8 cellular contexts compared by ENCODE assay signal in the genomic region with DNA sequence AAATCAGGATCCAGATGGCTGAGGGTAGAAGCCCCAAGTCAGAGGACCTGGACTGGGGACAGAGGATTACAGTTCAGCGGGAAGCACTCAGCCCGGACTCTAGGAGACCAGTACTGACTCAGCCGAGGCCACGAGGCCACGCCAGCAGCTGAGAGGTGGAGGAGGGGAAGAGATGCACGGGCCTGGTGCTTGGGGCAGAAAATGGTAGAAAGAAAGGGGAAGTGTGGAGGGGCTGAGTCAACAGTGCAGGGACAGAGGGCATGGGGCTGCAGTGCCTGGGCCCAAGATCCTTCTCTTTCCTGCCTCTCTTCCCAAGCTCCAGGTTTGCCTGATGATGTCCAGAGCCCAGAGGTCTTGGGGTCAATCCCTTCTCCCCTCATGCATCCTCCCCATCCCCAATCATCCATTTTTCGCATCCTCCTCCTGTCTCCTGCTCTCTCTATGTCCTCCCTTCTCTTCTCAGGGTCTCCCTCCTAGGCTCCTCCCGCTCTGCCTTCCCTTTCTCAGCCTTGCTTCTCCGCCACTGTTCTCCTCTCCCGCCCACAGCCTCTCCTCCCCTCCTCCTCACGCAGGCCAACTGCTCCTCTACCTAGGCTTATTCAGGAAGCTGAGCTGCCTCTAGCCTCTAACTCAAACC. TPM values are rescaled to one million over a fixed set of nuclear protein-coding genes. Genes with fewer than 3 reads are reported as not detected.
DNase-seq lines count a peak whose midpoint lies in the region; ATAC-seq and TF ChIP-seq lines count a peak whose summit lies in the region.

No MANE protein-coding gene starts in this region.

- H3K4me1 ChIP-seq in Loucy (ENCODE audit: insufficient read depth, low read length, poor library complexity, severe bottlenecking) = peaks cover 83% of the 10 kb centered on the region
- H3K4me1 ChIP-seq in gastroesophageal sphincter = peaks cover 20 to 100% (median 87%) of the 10 kb centered on the region in 3 donors

- no peak for TF ChIP-seq POLR2A in gastroesophageal sphincter (IDR thresholded peaks at IDR 0.05)

- peak overlapping the region; percentile 89 for H3K4me2 ChIP-seq in Loucy (ENCODE audit: low read depth, low read length, poor library complexity, severe bottlenecking)

- H3K4me1 Mint-ChIP-seq in activated T-cell treated with anti-CD3 and anti-CD28 coated beads, Interleukin-2, amount 50 U/mL, for 4 hours (ENCODE audit: low read depth) = peaks cover 93% of the 10 kb centered on the region
- peaks cover 84% of the 10 kb centered on the region for H3K4me1 Mint-ChIP-seq in activated CD8-positive, alpha-beta memory T cell treated with anti-CD3 and anti-CD28 coated beads, Interleukin-2, amount 10 ng/mL, durations not matched to agents 7 days and 5 days
- H3K4me1 Mint-ChIP-seq in osteocyte (ENCODE audit: unreplicated experiment) = peaks cover 75% of the 10 kb centered on the region

- H4K20me1 ChIP-seq in Loucy (ENCODE audit: insufficient read depth, low read length, poor library complexity, severe bottlenecking) = peaks cover 99% of the 10 kb centered on the region

- peak overlapping the region; percentile 71 for H3K4me3 Mint-ChIP-seq in activated T-cell treated with anti-CD3 and anti-CD28 coated beads, Interleukin-2, amount 50 U/mL, for 4 hours
- H3K4me3 Mint-ChIP-seq in activated CD8-positive, alpha-beta memory T cell treated with anti-CD3 and anti-CD28 coated beads, Interleukin-2, amount 10 ng/mL, durations not matched to agents 7 days and 5 days = peak overlapping the region; percentile 3
- peak overlapping the region; percentile 16 for H3K4me3 Mint-ChIP-seq in osteocyte (ENCODE audit: unreplicated experiment)

- H3K36me3 ChIP-seq in Loucy (ENCODE audit: insufficient read depth, low read length) (peaks cover 48% of the 10 kb centered on the region; the same call in 1 of the 2 replicates), gastroesophageal sphincter (peaks cover 0 to 25% of the 10 kb centered on the region in 2 donors)

- no peaks in the 10 kb centered on the region for H3K27me3 ChIP-seq in Loucy (ENCODE audit: insufficient read depth, low read length, poor library complexity, severe bottlenecking)
- no peaks in the 10 kb centered on the region for H3K27me3 ChIP-seq in gastroesophageal sphincter

- H3F3A ChIP-seq in Loucy (ENCODE audit: low read depth) = no peaks in the 10 kb centered on the region

- TF ChIP-seq CTCF in Loucy (conservative IDR thresholded peaks at IDR 0.05; ENCODE audit: low read length) (no peak), gastroesophageal sphincter (IDR thresholded peaks at IDR 0.05) (no peak), osteocyte (IDR thresholded peaks at IDR 0.05) (no peak)

- H3K27ac ChIP-seq in gastroesophageal sphincter = peak overlapping the region; percentile 1 to 97 (median 91)

- H3K79me2 ChIP-seq in Loucy (ENCODE audit: insufficient read depth, low read length) = peaks cover 100% of the 10 kb centered on the region

- H3K9me2 ChIP-seq in Loucy (replicated peaks; ENCODE audit: low read depth, low read length) = no peaks in the 10 kb centered on the region

- H3K36me3 Mint-ChIP-seq in activated T-cell treated with anti-CD3 and anti-CD28 coated beads, Interleukin-2, amount 50 U/mL, for 4 hours (ENCODE audit: insufficient read depth) = peaks cover 32% of the 10 kb centered on the region
- peaks cover 42% of the 10 kb centered on the region for H3K36me3 Mint-ChIP-seq in activated CD8-positive, alpha-beta memory T cell treated with anti-CD3 and anti-CD28 coated beads, Interleukin-2, amount 10 ng/mL, durations not matched to agents 7 days and 5 days
- H3K36me3 Mint-ChIP-seq in osteocyte (ENCODE audit: unreplicated experiment) = peaks cover 32% of the 10 kb centered on the region

- 10 to 12% methylated on average over 6 to 9 of the region's 11 CpGs for WGBS in gastroesophageal sphincter (ENCODE audit: low coverage in 1 of 2), 2 donors

- H3K27me3 Mint-ChIP-seq in activated T-cell treated with anti-CD3 and anti-CD28 coated beads, Interleukin-2, amount 50 U/mL, for 4 hours (ENCODE audit: low read depth) = no peaks in the 10 kb centered on the region
- H3K27me3 Mint-ChIP-seq in activated CD8-positive, alpha-beta memory T cell treated with anti-CD3 and anti-CD28 coated beads, Interleukin-2, amount 10 ng/mL, durations not matched to agents 7 days and 5 days = no peaks in the 10 kb centered on the region
- H3K27me3 Mint-ChIP-seq in osteocyte (ENCODE audit: unreplicated experiment) = no peaks in the 10 kb centered on the region

- H2AFZ ChIP-seq in Loucy (ENCODE audit: low read length) = no peak overlapping the region

- DNase-seq in activated T-cell treated with anti-CD3 and anti-CD28 coated beads, Interleukin-2, amount 50 U/mL, for 4 hours = peak; percentile 25
- no peak for DNase-seq in activated T-cell treated with anti-CD3 and anti-CD28 coated beads for 4 hours
- DNase-seq in activated CD8-positive, alpha-beta memory T cell treated with anti-CD3 and anti-CD28 coated beads, Interleukin-2, amount 10 ng/mL, durations not matched to agents 7 days and 5 days = peak; percentile 58
- no peak for DNase-seq in osteocyte (ENCODE audit: extremely low spot score, unreplicated experiment)
- no peak for DNase-seq in NK-92 (lab: John Stamatoyannopoulos, UW; ENCODE audit: unreplicated experiment)

- H3K27ac Mint-ChIP-seq in activated CD8-positive, alpha-beta memory T cell treated with anti-CD3 and anti-CD28 coated beads, Interleukin-2, amount 10 ng/mL, durations not matched to agents 7 days and 5 days = peak overlapping the region; percentile 86
- H3K27ac Mint-ChIP-seq in osteocyte (ENCODE audit: unreplicated experiment) = peak overlapping the region; percentile 71

- H3K4me3 ChIP-seq in Loucy (ENCODE audit: low read length, poor library complexity, severe bottlenecking) = peak overlapping the region; percentile 96
- no peak overlapping the region for H3K4me3 ChIP-seq in gastroesophageal sphincter

- H3K9me3 Mint-ChIP-seq in activated T-cell treated with anti-CD3 and anti-CD28 coated beads, Interleukin-2, amount 50 U/mL, for 4 hours = no peaks in the 10 kb centered on the region
- H3K9me3 Mint-ChIP-seq in activated CD8-positive, alpha-beta memory T cell treated with anti-CD3 and anti-CD28 coated beads, Interleukin-2, amount 10 ng/mL, durations not matched to agents 7 days and 5 days (ENCODE audit: low read depth) = no peaks in the 10 kb centered on the region
- H3K9me3 Mint-ChIP-seq in osteocyte (ENCODE audit: unreplicated experiment) = no peaks in the 10 kb centered on the region

- ATAC-seq in activated T-cell treated with anti-CD3 and anti-CD28 coated beads, Interleukin-2, amount 50 U/mL, for 4 hours = peak; percentile 53 to 62
- peak; percentile 48 for ATAC-seq in activated CD8-positive, alpha-beta memory T cell treated with anti-CD3 and anti-CD28 coated beads, Interleukin-2, amount 10 ng/mL, durations not matched to agents 7 days and 5 days
- peak; percentile 75 for ATAC-seq in gastroesophageal sphincter
- no peak for ATAC-seq in GM19395 (IDR thresholded peaks at IDR 0.05; ENCODE audit: unreplicated experiment)

- H3K9ac ChIP-seq in Loucy (ENCODE audit: low read depth, low read length, poor library complexity, severe bottlenecking) = peak overlapping the region; percentile 11

- no peaks in the 10 kb centered on the region for H3K9me3 ChIP-seq in Loucy (ENCODE audit: insufficient read depth, low read depth, low read length)
- no peaks in the 10 kb centered on the region for H3K9me3 ChIP-seq in gastroesophageal sphincter

- CTCF ChIA-PET in activated CD8-positive, alpha-beta memory T cell treated with anti-CD3 and anti-CD28 coated beads, Interleukin-2, amount 10 ng/mL, durations not matched to agents 7 days and 5 days (lab: Charles Lee) = interaction anchor here (0.9 to 2.1 kb wide), 5 partner anchors 18 to 33 kb away, joined by 3 to 12 read pairs (median 3); no protein-coding TSS in a partner anchor

- TF ChIP-seq EP300 in gastroesophageal sphincter (IDR thresholded peaks at IDR 0.05) = no peak

RNA-seq across cellular contexts. Expression of gene ARHGEF2, which starts 7.7 kb away (rescaled TPM):
- total RNA-seq in activated T-cell treated with anti-CD3 and anti-CD28 coated beads, Interleukin-2, amount 50 U/mL, for 4 hours = 100 to 1,000 TPM; 144 to 174 (median 149) TPM
- total RNA-seq in activated CD8-positive, alpha-beta memory T cell treated with anti-CD3 and anti-CD28 coated beads, Interleukin-2, amount 10 ng/mL, durations not matched to agents 7 days and 5 days = 100 to 1,000 TPM; 159 to 161 TPM
- total RNA-seq in gastroesophageal sphincter = 10 to 100 TPM; 69.7 to 94.0 (median 82.6) TPM
- total RNA-seq in osteocyte = 199 and 201 TPM in 2 replicates

RNA-seq across cellular contexts. Expression of gene RXFP4, which starts 29.2 kb away (rescaled TPM):
- total RNA-seq in activated T-cell treated with anti-CD3 and anti-CD28 coated beads, Interleukin-2, amount 50 U/mL, for 4 hours = not detected
- not detected for total RNA-seq in activated CD8-positive, alpha-beta memory T cell treated with anti-CD3 and anti-CD28 coated beads, Interleukin-2, amount 10 ng/mL, durations not matched to agents 7 days and 5 days
- under 1 TPM in 1 of 4 donors, not detected in 3; 0.27 TPM for total RNA-seq in gastroesophageal sphincter
- total RNA-seq in osteocyte = not detected in 2 replicates

RNA-seq across cellular contexts. Expression of gene KHDC4, which starts 36.4 kb away (rescaled TPM):
- 10 to 100 TPM; 32.2 to 38.3 (median 37.9) TPM for total RNA-seq in activated T-cell treated with anti-CD3 and anti-CD28 coated beads, Interleukin-2, amount 50 U/mL, for 4 hours
- 10 to 100 TPM; 80.2 to 99.4 TPM for total RNA-seq in activated CD8-positive, alpha-beta memory T cell treated with anti-CD3 and anti-CD28 coated beads, Interleukin-2, amount 10 ng/mL, durations not matched to agents 7 days and 5 days
- total RNA-seq in gastroesophageal sphincter (10 to 100 TPM; 20.4 to 57.4 (median 34.6) TPM), osteocyte (48.8 and 53.7 TPM in 2 replicates)

RNA-seq across cellular contexts. Expression of gene SSR2, which starts 50.1 kb away (rescaled TPM):
- 100 to 1,000 TPM; 167 to 183 (median 173) TPM for total RNA-seq in activated T-cell treated with anti-CD3 and anti-CD28 coated beads, Interleukin-2, amount 50 U/mL, for 4 hours
- total RNA-seq in activated CD8-positive, alpha-beta memory T cell treated with anti-CD3 and anti-CD28 coated beads, Interleukin-2, amount 10 ng/mL, durations not matched to agents 7 days and 5 days = 100 to 1,000 TPM; 185 to 200 TPM
- total RNA-seq in gastroesophageal sphincter (100 to 1,000 TPM; 103 to 157 (median 146) TPM), osteocyte (283 and 284 TPM in 2 replicates)

RNA-seq across cellular contexts. Expression of gene RIT1, which starts 59.5 kb away (rescaled TPM):
- 10 to 100 TPM; 15.6 to 25.0 (median 17.9) TPM for total RNA-seq in activated T-cell treated with anti-CD3 and anti-CD28 coated beads, Interleukin-2, amount 50 U/mL, for 4 hours
- total RNA-seq in activated CD8-positive, alpha-beta memory T cell treated with anti-CD3 and anti-CD28 coated beads, Interleukin-2, amount 10 ng/mL, durations not matched to agents 7 days and 5 days = 10 to 100 TPM; 24.0 to 24.7 TPM
- total RNA-seq in gastroesophageal sphincter (10 to 100 TPM; 25.0 to 37.1 (median 30.0) TPM), osteocyte (43.1 and 45.6 TPM in 2 replicates)

Comparison
In these comparisons a context has a peak if more than half of its experiments do, and no peak if none do; other contexts are left out.
1. DNase-seq: peak in activated T-cell treated with anti-CD3 and anti-CD28 coated beads, Interleukin-2, amount 50 U/mL, for 4 hours (single experiment) and activated CD8-positive, alpha-beta memory T cell treated with anti-CD3 and anti-CD28 coated beads, Interleukin-2, amount 10 ng/mL, durations not matched to agents 7 days and 5 days (single experiment); none in activated T-cell treated with anti-CD3 and anti-CD28 coated beads for 4 hours (single experiment), osteocyte (single experiment) and NK-92 (single experiment).
2. H3K4me3 Mint-ChIP-seq: peak in every context shown above with its lines; median percentile 71 in activated T-cell treated with anti-CD3 and anti-CD28 coated beads, Interleukin-2, amount 50 U/mL, for 4 hours; 16 in osteocyte; 3 in activated CD8-positive, alpha-beta memory T cell treated with anti-CD3 and anti-CD28 coated beads, Interleukin-2, amount 10 ng/mL, durations not matched to agents 7 days and 5 days.